Comparison of ENCODE assay signal across 17 cellular contexts in the genomic region with DNA sequence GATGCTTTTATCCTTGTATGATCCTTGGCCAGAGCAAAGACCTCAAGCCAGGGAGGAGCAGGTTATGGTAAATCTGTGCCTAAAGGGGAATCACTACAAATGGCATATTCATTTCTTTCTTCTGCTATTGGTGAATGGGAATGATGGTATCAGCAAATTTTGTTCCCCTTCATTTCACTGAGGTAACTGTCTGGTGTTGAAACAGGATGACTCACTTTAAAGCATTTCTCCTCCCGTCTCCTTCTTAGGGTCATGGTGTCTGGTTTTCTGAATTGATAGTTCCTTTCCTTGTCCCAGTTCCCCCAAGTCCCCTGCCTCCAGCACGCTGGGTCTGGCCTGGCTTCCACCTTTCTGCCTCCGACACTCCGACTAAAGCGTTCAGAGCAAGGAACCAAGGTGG.
DNase-seq lines count a peak whose midpoint lies in the region; ATAC-seq and TF ChIP-seq lines count a peak whose summit lies in the region.
"Had no signal": no experiment of that assay in that cellular context is flagged by ENCODE, and none has a peak within 500 bp of the region (broad histone marks: within the 10 kb centered on the region; RNA-seq: fewer than 3 reads in every experiment).

No MANE protein-coding gene starts in this region.

- H3K9me3 Mint-ChIP-seq in natural killer cell = no peaks in the 10 kb centered on the region
- peaks cover 7% of the 10 kb centered on the region; the same call in 1 of the 2 replicates for H3K9me3 Mint-ChIP-seq in WTC11
- H3K9me3 Mint-ChIP-seq: activated B cell treated with CpG ODN at 0.5 μM for 24 hours; mesothelial cell of epicardium; stimulated activated naive CD8-positive, alpha-beta T cell treated with anti-CD3 and anti-CD28 coated beads, Interleukin-15, Interleukin-2, amounts not matched to agents 100 ng/mL and 50 ng/mL, for 24 hours had no signal

- H3K27ac Mint-ChIP-seq in natural killer cell (no peak overlapping the region), WTC11 (no peak overlapping the region)
- H3K27ac Mint-ChIP-seq: activated B cell treated with CpG ODN at 0.5 μM for 24 hours; mesothelial cell of epicardium; stimulated activated naive CD8-positive, alpha-beta T cell treated with anti-CD3 and anti-CD28 coated beads, Interleukin-15, Interleukin-2, amounts not matched to agents 100 ng/mL and 50 ng/mL, for 24 hours had no signal

- H3K9me3 ChIP-seq in left lung = no peaks in the 10 kb centered on the region

- H3K36me3 Mint-ChIP-seq in natural killer cell (no peaks in the 10 kb centered on the region), WTC11 (peaks cover 6% of the 10 kb centered on the region; the same call in 1 of the 2 replicates)
- H3K36me3 Mint-ChIP-seq: mesothelial cell of epicardium had no signal

- ATAC-seq in left lung = peak; percentile 52
- ATAC-seq in HG02885 (IDR thresholded peaks at IDR 0.05; ENCODE audit: poor library complexity, unreplicated experiment) = no peak
- no peak for ATAC-seq in GM21515 (IDR thresholded peaks at IDR 0.05; ENCODE audit: unreplicated experiment)
- no peak for ATAC-seq in natural killer cell
- ATAC-seq in WTC11 = no peak

- no peaks in the 10 kb centered on the region for H3K36me3 ChIP-seq in left lung

- H3K27me3 ChIP-seq in left lung = no peaks in the 10 kb centered on the region

- H3K4me1 ChIP-seq in left lung = peaks cover 7 to 27% of the 10 kb centered on the region in 2 donors

- intact Hi-C loops in left lung (cut with DNase I) (no loop called here), natural killer cell (cut with micrococcal nuclease) (no loop called here)

- H3K4me3 Mint-ChIP-seq in natural killer cell (no peak overlapping the region), WTC11 (no peak overlapping the region)
- H3K4me3 Mint-ChIP-seq: activated B cell treated with CpG ODN at 0.5 μM for 24 hours; mesothelial cell of epicardium; stimulated activated naive CD8-positive, alpha-beta T cell treated with anti-CD3 and anti-CD28 coated beads, Interleukin-15, Interleukin-2, amounts not matched to agents 100 ng/mL and 50 ng/mL, for 24 hours had no signal

- H3K4me3 ChIP-seq in cardiac fibroblast (replicated peaks in 1 of 2; ENCODE audit: low read depth in 2 of 2, low read length in 2 of 2) (no peak overlapping the region), left lung (no peak overlapping the region)

- CTCF ChIA-PET in WTC11 (lab: Charles Lee) = no interaction called here

- H3K27me3 Mint-ChIP-seq in natural killer cell (ENCODE audit: low read depth in 2 of 2) = peaks cover 16 to 43% of the 10 kb centered on the region in 2 donors
- H3K27me3 Mint-ChIP-seq in WTC11 (ENCODE audit: low read depth) = peaks cover 3% of the 10 kb centered on the region

- DNase-seq in CD1c-positive myeloid dendritic cell (ENCODE audit: extremely low spot score) (peak; percentile 90), NCI-H226 (peak; percentile 14), cardiac fibroblast (ENCODE audit: low read depth in 2 of 2) (peak; percentile 52 to 86), left lung (no peak), natural killer cell (no peak), WTC11 (ENCODE audit: low spot score) (no peak)
- DNase-seq: activated B cell treated with CpG ODN at 0.5 μM for 24 hours; effector CD4-positive, alpha-beta T cell; MM.1S; NCI-H446; SHP77; stimulated activated CD4-positive, alpha-beta T cell treated with anti-CD3 and anti-CD28 coated beads, Interleukin-4, amount 100 ng/mL, for 24 hours had no signal

- peak overlapping the region in 1 of 2 donors; percentile 61 for H3K27ac ChIP-seq in left lung
- H3K27ac ChIP-seq: C4-2B had no signal

- H3K4me1 Mint-ChIP-seq in natural killer cell (peaks cover 5% of the 10 kb centered on the region in 2 donors), WTC11 (no peaks in the 10 kb centered on the region)

- POLR2A ChIA-PET in WTC11 (lab: Charles Lee) = no interaction called here

- TF ChIP-seq CTCF in cardiac fibroblast (IDR thresholded peaks at IDR 0.05; ENCODE audit: low read depth, low read length) (no peak), left lung (IDR thresholded peaks at IDR 0.05) (no peak), natural killer cell (IDR thresholded peaks at IDR 0.05) (no peak), WTC11 (IDR thresholded peaks at IDR 0.05) (no peak)

TF ChIP-seq in WTC11, 78 proteins besides CTCF, POLR2A, EP300 and RAD21 (continues in another document):
- no peak for TF ChIP-seq ZNF423 (CRISPR knock-in tag; IDR thresholded peaks at IDR 0.05)
- no peak for TF ChIP-seq ZNF138 (CRISPR knock-in tag; conservative IDR thresholded peaks at IDR 0.05)
- TF ChIP-seq, protein P1, sequence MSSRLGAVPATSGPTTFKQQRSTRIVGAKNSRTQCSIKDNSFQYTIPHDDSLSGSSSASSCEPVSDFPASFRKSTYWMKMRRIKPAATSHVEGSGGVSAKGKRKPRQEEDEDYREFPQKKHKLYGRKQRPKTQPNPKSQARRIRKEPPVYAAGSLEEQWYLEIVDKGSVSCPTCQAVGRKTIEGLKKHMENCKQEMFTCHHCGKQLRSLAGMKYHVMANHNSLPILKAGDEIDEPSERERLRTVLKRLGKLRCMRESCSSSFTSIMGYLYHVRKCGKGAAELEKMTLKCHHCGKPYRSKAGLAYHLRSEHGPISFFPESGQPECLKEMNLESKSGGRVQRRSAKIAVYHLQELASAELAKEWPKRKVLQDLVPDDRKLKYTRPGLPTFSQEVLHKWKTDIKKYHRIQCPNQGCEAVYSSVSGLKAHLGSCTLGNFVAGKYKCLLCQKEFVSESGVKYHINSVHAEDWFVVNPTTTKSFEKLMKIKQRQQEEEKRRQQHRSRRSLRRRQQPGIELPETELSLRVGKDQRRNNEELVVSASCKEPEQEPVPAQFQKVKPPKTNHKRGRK (CRISPR knock-in tag; IDR thresholded peaks at IDR 0.05; ENCODE audit: borderline replicate concordance) = no peak
- TF ChIP-seq NR2C2 (CRISPR knock-in tag; IDR thresholded peaks at IDR 0.05) = no peak
- TF ChIP-seq, protein P2, sequence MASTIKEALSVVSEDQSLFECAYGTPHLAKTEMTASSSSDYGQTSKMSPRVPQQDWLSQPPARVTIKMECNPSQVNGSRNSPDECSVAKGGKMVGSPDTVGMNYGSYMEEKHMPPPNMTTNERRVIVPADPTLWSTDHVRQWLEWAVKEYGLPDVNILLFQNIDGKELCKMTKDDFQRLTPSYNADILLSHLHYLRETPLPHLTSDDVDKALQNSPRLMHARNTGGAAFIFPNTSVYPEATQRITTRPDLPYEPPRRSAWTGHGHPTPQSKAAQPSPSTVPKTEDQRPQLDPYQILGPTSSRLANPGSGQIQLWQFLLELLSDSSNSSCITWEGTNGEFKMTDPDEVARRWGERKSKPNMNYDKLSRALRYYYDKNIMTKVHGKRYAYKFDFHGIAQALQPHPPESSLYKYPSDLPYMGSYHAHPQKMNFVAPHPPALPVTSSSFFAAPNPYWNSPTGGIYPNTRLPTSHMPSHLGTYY (CRISPR knock-in tag; IDR thresholded peaks at IDR 0.05) = no peak
- TF ChIP-seq ZNF219 (CRISPR knock-in tag; IDR thresholded peaks at IDR 0.05; ENCODE audit: borderline replicate concordance) = no peak
- TF ChIP-seq, protein P3, sequence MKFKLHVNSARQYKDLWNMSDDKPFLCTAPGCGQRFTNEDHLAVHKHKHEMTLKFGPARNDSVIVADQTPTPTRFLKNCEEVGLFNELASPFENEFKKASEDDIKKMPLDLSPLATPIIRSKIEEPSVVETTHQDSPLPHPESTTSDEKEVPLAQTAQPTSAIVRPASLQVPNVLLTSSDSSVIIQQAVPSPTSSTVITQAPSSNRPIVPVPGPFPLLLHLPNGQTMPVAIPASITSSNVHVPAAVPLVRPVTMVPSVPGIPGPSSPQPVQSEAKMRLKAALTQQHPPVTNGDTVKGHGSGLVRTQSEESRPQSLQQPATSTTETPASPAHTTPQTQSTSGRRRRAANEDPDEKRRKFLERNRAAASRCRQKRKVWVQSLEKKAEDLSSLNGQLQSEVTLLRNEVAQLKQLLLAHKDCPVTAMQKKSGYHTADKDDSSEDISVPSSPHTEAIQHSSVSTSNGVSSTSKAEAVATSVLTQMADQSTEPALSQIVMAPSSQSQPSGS (CRISPR knock-in tag; IDR thresholded peaks at IDR 0.05; ENCODE audit: borderline replicate concordance, low read depth) = no peak
- no peak for TF ChIP-seq MYBL2 (CRISPR knock-in tag; IDR thresholded peaks at IDR 0.05)
- no peak for TF ChIP-seq SOX15 (CRISPR knock-in tag; IDR thresholded peaks at IDR 0.05)
- no peak for TF ChIP-seq MXD4 (CRISPR knock-in tag; IDR thresholded peaks at IDR 0.05; ENCODE audit: borderline replicate concordance)
- TF ChIP-seq, protein P4, sequence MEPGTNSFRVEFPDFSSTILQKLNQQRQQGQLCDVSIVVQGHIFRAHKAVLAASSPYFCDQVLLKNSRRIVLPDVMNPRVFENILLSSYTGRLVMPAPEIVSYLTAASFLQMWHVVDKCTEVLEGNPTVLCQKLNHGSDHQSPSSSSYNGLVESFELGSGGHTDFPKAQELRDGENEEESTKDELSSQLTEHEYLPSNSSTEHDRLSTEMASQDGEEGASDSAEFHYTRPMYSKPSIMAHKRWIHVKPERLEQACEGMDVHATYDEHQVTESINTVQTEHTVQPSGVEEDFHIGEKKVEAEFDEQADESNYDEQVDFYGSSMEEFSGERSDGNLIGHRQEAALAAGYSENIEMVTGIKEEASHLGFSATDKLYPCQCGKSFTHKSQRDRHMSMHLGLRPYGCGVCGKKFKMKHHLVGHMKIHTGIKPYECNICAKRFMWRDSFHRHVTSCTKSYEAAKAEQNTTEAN (CRISPR knock-in tag; IDR thresholded peaks at IDR 0.05) = no peak
- TF ChIP-seq, protein P5, sequence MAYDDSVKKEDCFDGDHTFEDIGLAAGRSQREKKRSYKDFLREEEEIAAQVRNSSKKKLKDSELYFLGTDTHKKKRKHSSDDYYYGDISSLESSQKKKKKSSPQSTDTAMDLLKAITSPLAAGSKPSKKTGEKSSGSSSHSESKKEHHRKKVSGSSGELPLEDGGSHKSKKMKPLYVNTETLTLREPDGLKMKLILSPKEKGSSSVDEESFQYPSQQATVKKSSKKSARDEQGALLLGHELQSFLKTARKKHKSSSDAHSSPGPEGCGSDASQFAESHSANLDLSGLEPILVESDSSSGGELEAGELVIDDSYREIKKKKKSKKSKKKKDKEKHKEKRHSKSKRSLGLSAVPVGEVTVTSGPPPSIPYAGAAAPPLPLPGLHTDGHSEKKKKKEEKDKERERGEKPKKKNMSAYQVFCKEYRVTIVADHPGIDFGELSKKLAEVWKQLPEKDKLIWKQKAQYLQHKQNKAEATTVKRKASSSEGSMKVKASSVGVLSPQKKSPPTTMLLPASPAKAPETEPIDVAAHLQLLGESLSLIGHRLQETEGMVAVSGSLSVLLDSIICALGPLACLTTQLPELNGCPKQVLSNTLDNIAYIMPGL (CRISPR knock-in tag; IDR thresholded peaks at IDR 0.05) = no peak
- TF ChIP-seq EMX1 (CRISPR knock-in tag; IDR thresholded peaks at IDR 0.05) = no peak
- no peak for TF ChIP-seq CREB1 (CRISPR knock-in tag; IDR thresholded peaks at IDR 0.05)
- no peak for TF ChIP-seq ZNF396 (CRISPR knock-in tag; IDR thresholded peaks at IDR 0.05; ENCODE audit: borderline replicate concordance)
- no peak for TF ChIP-seq GABPB1 (CRISPR knock-in tag; IDR thresholded peaks at IDR 0.05)
- no peak for TF ChIP-seq TP53 (CRISPR knock-in tag; IDR thresholded peaks at IDR 0.05)

Comparison
In these comparisons a context has a peak if more than half of its experiments do, and no peak if none do; other contexts are left out.
1. DNase-seq: peak in CD1c-positive myeloid dendritic cell (single experiment), NCI-H226 (single experiment) and cardiac fibroblast (2 of 2); none in left lung (0 of 2), natural killer cell (single experiment) and WTC11 (single experiment).